In the genomic region with DNA sequence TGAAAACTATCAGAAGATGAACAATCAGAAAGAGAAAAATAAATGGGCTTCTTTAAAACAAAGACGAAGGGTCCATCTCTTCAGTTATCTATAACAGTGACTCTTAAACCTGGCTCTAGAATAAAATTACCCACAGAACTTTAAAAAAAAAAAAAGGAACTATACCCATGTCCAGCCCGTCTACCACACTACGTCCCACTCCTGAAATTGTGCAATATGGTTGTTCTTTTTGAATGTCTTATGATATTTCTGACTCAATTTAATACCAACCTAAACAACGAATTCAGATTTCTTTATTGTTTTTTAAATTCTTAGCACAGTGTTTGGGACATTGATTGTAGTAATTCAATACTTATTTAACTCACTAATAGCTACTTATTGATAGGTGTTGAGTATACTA, we compare ENCODE assay signal across 23 cellular contexts.
"Had no signal": no experiment of that assay in that cellular context is flagged by ENCODE, and none has a peak within 500 bp of the region (broad histone marks: within the 10 kb centered on the region; RNA-seq: fewer than 3 reads in every experiment).

No MANE protein-coding gene starts in this region.

- H3K4me3 ChIP-seq: Peyer's patch had no signal

- H3K9me3 ChIP-seq: Peyer's patch had no signal

- H3K27ac ChIP-seq: Peyer's patch, RWPE1 had no signal

- ATAC-seq: activated CD8-positive, alpha-beta memory T cell treated with anti-CD3 and anti-CD28 coated beads, Interleukin-2, amount 10 ng/mL, durations not matched to agents 7 days and 5 days; activated T-cell treated with anti-CD3 and anti-CD28 coated beads, Interleukin-2, amount 50 U/mL, for 4 hours had no signal

- H3K27me3 ChIP-seq: Peyer's patch had no signal

- H3K4me1 ChIP-seq: Peyer's patch had no signal

- DNase-seq: activated B cell treated with CpG ODN at 0.5 μM for 24 hours; activated CD4-positive, alpha-beta T cell treated with anti-CD3 and anti-CD28 coated beads for 1 hour; activated CD4-positive, alpha-beta T cell treated with anti-CD3 and anti-CD28 coated beads, Interleukin-2, amount 10 ng/mL, durations not matched to agents 24 days and 14 days; activated CD4-positive, alpha-beta T cell treated with anti-CD3 and anti-CD28 coated beads, Interleukin-2, amount 50 U/mL, for 48 hours; activated CD8-positive, alpha-beta memory T cell treated with anti-CD3 and anti-CD28 coated beads, Interleukin-2, amount 10 ng/mL, durations not matched to agents 7 days and 5 days; activated gamma-delta T cell treated with Interleukin-2 at 50 U/mL for 16 hours; activated naive CD4-positive, alpha-beta T cell treated with anti-CD3 and anti-CD28 coated beads, Interleukin-2, amount 10 ng/mL, durations not matched to agents 7 days and 5 days; activated naive CD8-positive, alpha-beta T cell treated with anti-CD3 and anti-CD28 coated beads for 36 hours; activated T-cell treated with anti-CD3 and anti-CD28 coated beads, Interleukin-2, amount 50 U/mL, for 4 hours; cerebellar nuclear complex; KG1; NCI-H1092; NCI-H1417; NCI-H1694; NCI-H2029; NCI-H345; NCI-H510A; NCI-H526 treated with DMSO at 0.1 percent for 48 hours; NK-92 treated with Interleukin-12 subunit alpha and Interleukin-12 subunit beta, amount 100 ng/mL, for 24 hours; Peyer's patch; Right ventricle myocardium superior; T-helper 9 cell had no signal
